ENCODE assay signal across 1 cellular context in genomic region chr18:3008546-3008945, GRCh38.
TF ChIP-seq lines count a peak whose summit lies in the region.

No MANE protein-coding gene starts in this region.

TF ChIP-seq in GM23338, 12 proteins besides CTCF, POLR2A, EP300 and RAD21 (continued from another document):
- TF ChIP-seq ZNF462 (CRISPR knock-in tag; IDR thresholded peaks at IDR 0.05) = no peak
- TF ChIP-seq POLR2AphosphoS5 (IDR thresholded peaks at IDR 0.05; ENCODE audit: low read depth) = no peak
